Comparison of ENCODE assay signal across 8 cellular contexts in genomic region chr5:60649288-60649917, GRCh38. TPM values are rescaled to one million over a fixed set of nuclear protein-coding genes. Genes with fewer than 3 reads are reported as not detected.
DNase-seq lines count a peak whose midpoint lies in the region; ATAC-seq and TF ChIP-seq lines count a peak whose summit lies in the region.

No MANE protein-coding gene starts in this region.

- H3K4me1 ChIP-seq in gastroesophageal sphincter (no peaks in the 10 kb centered on the region), upper lobe of right lung (no peaks in the 10 kb centered on the region)

- intact Hi-C loops in upper lobe of right lung (cut with DNase I) = no loop called here

- no peaks in the 10 kb centered on the region for H3K36me3 ChIP-seq in gastroesophageal sphincter
- no peaks in the 10 kb centered on the region for H3K36me3 ChIP-seq in upper lobe of right lung

- H3K4me3 ChIP-seq in gastroesophageal sphincter (no peak overlapping the region), upper lobe of right lung (no peak overlapping the region)

- DNase-seq in AG09319 (ENCODE audit: extremely low read depth, low read depth) (no peak), RWPE1 (ENCODE audit: low spot score) (peak; percentile 57), upper lobe of right lung (no peak), NCI-H187 treated with DMSO at 0.1 percent for 48 hours (lab: John Stamatoyannopoulos, UW) (no peak)
- DNase-seq in effector CD4-positive, alpha-beta T cell = no peak

- TF ChIP-seq POLR2A in gastroesophageal sphincter (IDR thresholded peaks at IDR 0.05) = no peak

- H3K27me3 ChIP-seq in gastroesophageal sphincter (no peaks in the 10 kb centered on the region), upper lobe of right lung (no peaks in the 10 kb centered on the region)

- ATAC-seq in GM18499 (IDR thresholded peaks at IDR 0.05; ENCODE audit: insufficient read depth, unreplicated experiment) (peak; percentile 68), HG03175 (IDR thresholded peaks at IDR 0.05; ENCODE audit: unreplicated experiment) (peak; percentile 66), gastroesophageal sphincter (no peak), upper lobe of right lung (no peak)

- CTCF ChIA-PET in RWPE1 (lab: Yijun Ruan, JAX) = interaction anchor here (0.5 to 1.9 kb wide), 6 partner anchors 19 to 1887 kb away, joined by 3 to 9 read pairs (median 3); no protein-coding TSS in a partner anchor

- WGBS in gastroesophageal sphincter (ENCODE audit: low coverage in 1 of 2), 2 donors = 0 to 10% methylated on average over 1 of the region's 1 CpG

- H3K27ac ChIP-seq in RWPE1 (no peak overlapping the region), gastroesophageal sphincter (no peak overlapping the region), upper lobe of right lung (no peak overlapping the region)

- POLR2A ChIA-PET in RWPE1 (lab: Yijun Ruan, JAX; ENCODE audit: low non-redundant PET) = no interaction called here

- H3K9me3 ChIP-seq in gastroesophageal sphincter (no peaks in the 10 kb centered on the region), upper lobe of right lung (no peaks in the 10 kb centered on the region)

- TF ChIP-seq EP300 in gastroesophageal sphincter (IDR thresholded peaks at IDR 0.05) = no peak

- TF ChIP-seq CTCF in AG09319 (IDR thresholded peaks at IDR 0.05; ENCODE audit: low read depth, low read length) (peak; percentile 69), RWPE1 (conservative IDR thresholded peaks at IDR 0.05; ENCODE audit: low read depth) (peak; percentile 78), gastroesophageal sphincter (IDR thresholded peaks at IDR 0.05) (peak; percentile 39 to 53 (median 46)), upper lobe of right lung (IDR thresholded peaks at IDR 0.05) (peak; percentile 48)

RNA-seq across cellular contexts. Expression of gene DEPDC1B, which starts 50.6 kb away (rescaled TPM):
- total RNA-seq in gastroesophageal sphincter (under 1 TPM in 2 of 4 donors, not detected in 2; 0.62 to 0.69 TPM), upper lobe of right lung (0.20 TPM)

Comparison
In these comparisons a context has a peak if more than half of its experiments do, and no peak if none do; other contexts are left out.
1. ATAC-seq: peak in GM18499 (single experiment) and HG03175 (single experiment); none in gastroesophageal sphincter (single experiment) and upper lobe of right lung (single experiment).
2. Peak in every context shown above with its lines, with median percentiles within 50 percentile points of each other: CTCF ChIP-seq.